ENCODE assay signal across 23 cellular contexts in the genomic region with DNA sequence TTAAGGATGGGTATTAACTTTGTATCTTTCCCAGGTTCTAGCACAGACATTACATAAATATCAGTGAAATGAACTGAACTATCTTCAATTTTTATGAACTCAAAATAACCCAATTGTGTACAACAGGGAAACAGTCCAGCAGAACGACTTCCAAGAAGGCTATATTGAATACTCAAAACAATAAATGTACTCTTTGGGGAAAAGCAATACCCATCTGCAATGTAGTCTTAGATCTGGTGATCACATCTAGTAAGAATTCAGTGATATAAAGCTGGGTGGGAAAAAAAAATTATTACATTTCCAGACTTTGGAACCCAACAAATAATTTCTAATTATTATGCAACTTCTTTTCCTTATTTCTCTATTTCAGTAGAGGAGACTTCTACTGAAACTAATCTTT.
"Had no signal": no experiment of that assay in that cellular context is flagged by ENCODE, and none has a peak within 500 bp of the region (broad histone marks: within the 10 kb centered on the region; RNA-seq: fewer than 3 reads in every experiment).

No MANE protein-coding gene starts in this region.

- H3K27ac ChIP-seq: colonic mucosa, epithelial cell of prostate, esophagus squamous epithelium, gastrocnemius medialis, heart right ventricle, left lung, lower lobe of right lung had no signal

- DNase-seq: cerebellar nuclear complex; colonic mucosa; cortex of kidney; effector CD8-positive, alpha-beta T cell; erythroblast; esophagus squamous epithelium; foreskin melanocyte; gastrocnemius medialis; glutamatergic neuron; head of caudate nucleus; heart right ventricle; hippocampal formation; left cardiac atrium; left lung; left ventricle myocardium superior; lower lobe of right lung; mesenchymal stem cell; mucosa of descending colon; naive B cell had no signal

- H3K9me3 Mint-ChIP-seq: dendritic cell treated with granulocyte-macrophage colony-stimulating factor and Interleukin-4, amounts not matched to agents 40 ng/mL and 50 ng/mL, for 4 days; mesothelial cell of epicardium; naive B cell had no signal

- H3K4me1 ChIP-seq: colonic mucosa, esophagus squamous epithelium had no signal

- H3K4me3 ChIP-seq: colonic mucosa, esophagus squamous epithelium, gastrocnemius medialis, heart right ventricle, left lung, lower lobe of right lung, mucosa of descending colon had no signal

- H3K27ac Mint-ChIP-seq: dendritic cell treated with granulocyte-macrophage colony-stimulating factor and Interleukin-4, amounts not matched to agents 40 ng/mL and 50 ng/mL, for 4 days; mesothelial cell of epicardium; naive B cell had no signal

- H3K4me3 Mint-ChIP-seq: dendritic cell treated with granulocyte-macrophage colony-stimulating factor and Interleukin-4, amounts not matched to agents 40 ng/mL and 50 ng/mL, for 4 days; mesothelial cell of epicardium; naive B cell had no signal

- ATAC-seq: esophagus mucosa, gastrocnemius medialis, heart right ventricle, left cardiac atrium, left lung, left ventricle myocardium superior, lower lobe of right lung, mucosa of descending colon had no signal

- H3K36me3 Mint-ChIP-seq: mesothelial cell of epicardium, naive B cell had no signal

- H3K36me3 ChIP-seq: colonic mucosa, esophagus squamous epithelium, gastrocnemius medialis, heart right ventricle, left lung, lower lobe of right lung had no signal

- H3K27me3 Mint-ChIP-seq: dendritic cell treated with granulocyte-macrophage colony-stimulating factor and Interleukin-4, amounts not matched to agents 40 ng/mL and 50 ng/mL, for 4 days had no signal

- H3K9me3 ChIP-seq: colonic mucosa, esophagus squamous epithelium, gastrocnemius medialis, heart right ventricle, left lung, lower lobe of right lung, mucosa of descending colon had no signal

- H3K27me3 ChIP-seq: colonic mucosa, esophagus squamous epithelium, gastrocnemius medialis, heart right ventricle, left lung had no signal
